8 cellular contexts compared by ENCODE assay signal in genomic region chrX:131812847-131813825, GRCh38.
DNase-seq lines count a peak whose midpoint lies in the region; ATAC-seq, FAIRE-seq and TF ChIP-seq lines count a peak whose summit lies in the region.

No MANE protein-coding gene starts in this region.

- H3K27me3 Mint-ChIP-seq in natural killer cell treated with Interleukin-12 subunit alpha and Interleukin-12 subunit beta and Interleukin-15 and Interleukin-18, amount 100 ng/mL, for 72 hours = no peaks in the 10 kb centered on the region

- TF ChIP-seq CTCF in BJ (IDR thresholded peaks at IDR 0.05; ENCODE audit: insufficient read depth, low read depth, low read length) (no peak), colonic mucosa (IDR thresholded peaks at IDR 0.05) (peak; percentile 22), D721Med (IDR thresholded peaks at IDR 0.05; ENCODE audit: insufficient read depth, missing control alignments) (no peak)

- CTCF ChIA-PET in BJ (lab: Yijun Ruan, JAX) = no interaction called here

- peaks cover 27 to 30% of the 10 kb centered on the region in 2 donors for H3K4me1 Mint-ChIP-seq in natural killer cell treated with Interleukin-12 subunit alpha and Interleukin-12 subunit beta and Interleukin-15 and Interleukin-18, amount 100 ng/mL, for 72 hours (ENCODE audit: low read depth in 2 of 2)

- no peaks in the 10 kb centered on the region for H3K36me3 Mint-ChIP-seq in natural killer cell treated with Interleukin-12 subunit alpha and Interleukin-12 subunit beta and Interleukin-15 and Interleukin-18, amount 100 ng/mL, for 72 hours

- H3K27ac ChIP-seq in colonic mucosa = peak overlapping the region; percentile 56

- H3K9ac ChIP-seq in colonic mucosa (ENCODE audit: low read depth in 2 of 2, low read length in 2 of 2) = peak overlapping the region; percentile 12 to 27

- H3K27me3 ChIP-seq in BJ (ENCODE audit: control insufficient read depth, insufficient read depth, low read length) (no peaks in the 10 kb centered on the region), colonic mucosa (no peaks in the 10 kb centered on the region)

- intact Hi-C loops in colonic mucosa (cut with DNase I) = no loop called here

- DNase-seq in BJ (ENCODE audit: low read depth) = no peak
- DNase-seq in activated CD4-positive, alpha-beta T cell treated with anti-CD3 and anti-CD28 coated beads for 1 hour = peak; percentile 70
- DNase-seq in colonic mucosa = peak; percentile 81
- DNase-seq in natural killer cell treated with Interleukin-12 subunit alpha and Interleukin-12 subunit beta and Interleukin-15 and Interleukin-18, amount 100 ng/mL, for 72 hours (ENCODE audit: low spot score) = peak; percentile 88
- DNase-seq in superior temporal gyrus (ENCODE audit: extremely low spot score) = peak; percentile 37
- no peak for DNase-seq in D721Med (ENCODE audit: insufficient read length, low spot score)

- H3K4me1 ChIP-seq in colonic mucosa = no peaks in the 10 kb centered on the region

- H3K9me3 ChIP-seq in colonic mucosa = no peaks in the 10 kb centered on the region

- H3K36me3 ChIP-seq in BJ (ENCODE audit: control insufficient read depth, insufficient read depth, low read length) (no peaks in the 10 kb centered on the region), colonic mucosa (no peaks in the 10 kb centered on the region)

- no peak for FAIRE-seq in D721Med (lab: Jason Lieb, UNC)

- POLR2A ChIA-PET in BJ (lab: Charles Lee) = no interaction called here

- H3K9me3 Mint-ChIP-seq in natural killer cell treated with Interleukin-12 subunit alpha and Interleukin-12 subunit beta and Interleukin-15 and Interleukin-18, amount 100 ng/mL, for 72 hours = no peaks in the 10 kb centered on the region

- peak overlapping the region; percentile 78 to 82 for H3K27ac Mint-ChIP-seq in natural killer cell treated with Interleukin-12 subunit alpha and Interleukin-12 subunit beta and Interleukin-15 and Interleukin-18, amount 100 ng/mL, for 72 hours

- H3K4me3 ChIP-seq in BJ (ENCODE audit: low read depth, low read length) (peak overlapping the region; percentile 28), colonic mucosa (peak overlapping the region; percentile 36)

- ATAC-seq in GM19351 (IDR thresholded peaks at IDR 0.05; ENCODE audit: unreplicated experiment) = peak; percentile 86
- ATAC-seq in HG03457 (IDR thresholded peaks at IDR 0.05; ENCODE audit: unreplicated experiment) = peak; percentile 87
- peak; percentile 90 to 93 for ATAC-seq in natural killer cell treated with Interleukin-12 subunit alpha and Interleukin-12 subunit beta and Interleukin-15 and Interleukin-18, amount 100 ng/mL, for 72 hours

- H3K4me3 Mint-ChIP-seq in natural killer cell treated with Interleukin-12 subunit alpha and Interleukin-12 subunit beta and Interleukin-15 and Interleukin-18, amount 100 ng/mL, for 72 hours = peak overlapping the region; percentile 85

Comparison
In these comparisons a context has a peak if more than half of its experiments do, and no peak if none do; other contexts are left out.
1. DNase-seq: peak in activated CD4-positive, alpha-beta T cell treated with anti-CD3 and anti-CD28 coated beads for 1 hour (single experiment), colonic mucosa (single experiment), natural killer cell treated with Interleukin-12 subunit alpha and Interleukin-12 subunit beta and Interleukin-15 and Interleukin-18, amount 100 ng/mL, for 72 hours (single experiment) and superior temporal gyrus (single experiment); none in BJ (single experiment) and D721Med (single experiment).
2. Peak in every context shown above with its lines, with median percentiles within 50 percentile points of each other: ATAC-seq.